ENCODE assay signal across 8 cellular contexts in genomic region chr10:3784510-3785250, GRCh38. TPM values are rescaled to one million over a fixed set of nuclear protein-coding genes. Genes with fewer than 3 reads are reported as not detected.
DNase-seq lines count a peak whose midpoint lies in the region; ATAC-seq and TF ChIP-seq lines count a peak whose summit lies in the region.

KLF6 (minus strand) TSS chr10:3785209; CDS start chr10:3785014, 195 bp downstream.

- H3K27me3 ChIP-seq in fibroblast of lung (ENCODE audit: control insufficient read depth, insufficient read depth, low read length) = no peaks in the 10 kb centered on the region
- no peaks in the 10 kb centered on the region for H3K27me3 ChIP-seq in naive thymus-derived CD4-positive, alpha-beta T cell (ENCODE audit: control insufficient read depth in 2 of 2, insufficient read depth in 2 of 2, low read length in 2 of 2)

- peaks cover 0 to 14% (median 2%) of the 10 kb centered on the region in 11 donors for H3K9me3 Mint-ChIP-seq in naive thymus-derived CD4-positive, alpha-beta T cell

- peaks cover 57% of the 10 kb centered on the region for H3K79me2 ChIP-seq in fibroblast of lung (ENCODE audit: control insufficient read depth, insufficient read depth, low read length)

- CTCF ChIA-PET in naive thymus-derived CD4-positive, alpha-beta T cell (lab: Charles Lee) = interaction anchor here (0.7 to 1.6 kb wide), 7 partner anchors 11 to 329 kb away, joined by 3 to 5 read pairs (median 4); no protein-coding TSS in a partner anchor

- peaks cover 28 to 58% (median 44%) of the 10 kb centered on the region in 7 donors for H3K4me1 Mint-ChIP-seq in naive thymus-derived CD4-positive, alpha-beta T cell

- peak within 1 kb of the TSS; percentile 98 to 99 (median 99) for H3K27ac Mint-ChIP-seq in naive thymus-derived CD4-positive, alpha-beta T cell

- ATAC-seq in GM18868 (IDR thresholded peaks at IDR 0.05; ENCODE audit: unreplicated experiment) (peak; percentile 0), HG03439 (IDR thresholded peaks at IDR 0.05; ENCODE audit: unreplicated experiment) (peak; percentile 37), HG03108 (IDR thresholded peaks at IDR 0.05; ENCODE audit: unreplicated experiment) (no peak)
- ATAC-seq in naive thymus-derived CD4-positive, alpha-beta T cell = no peak

- POLR2A ChIA-PET in naive thymus-derived CD4-positive, alpha-beta T cell (lab: Charles Lee) = interaction anchor here (0.7 to 6.6 kb wide), 54 partner anchors 8 to 1508 kb away, joined by 3 to 401 read pairs (median 5); partner anchors contain the start of gene PITRM1

- peaks cover 5% of the 10 kb centered on the region for H4K20me1 ChIP-seq in fibroblast of lung (ENCODE audit: control insufficient read depth, extremely low read depth, insufficient read depth, low read length)

- DNase-seq in AG20443 (ENCODE audit: low spot score) (peak; percentile 40), fibroblast of lung (ENCODE audit: low read depth in 2 of 2) (peak in 1 of 2 donors; percentile 43), NCI-H128 (lab: John Stamatoyannopoulos, UW; ENCODE audit: unreplicated experiment) (no peak)
- peak in 4 of 9 donors; percentile 51 to 60 (median 55) for DNase-seq in naive thymus-derived CD4-positive, alpha-beta T cell

- H3K9me3 ChIP-seq in fibroblast of lung (ENCODE audit: control insufficient read depth, insufficient read depth, low read depth, low read length) = no peaks in the 10 kb centered on the region
- no peaks in the 10 kb centered on the region for H3K9me3 ChIP-seq in naive thymus-derived CD4-positive, alpha-beta T cell (ENCODE audit: control insufficient read depth in 2 of 3, low read length in 3 of 3)

- peak within 1 kb of the TSS; percentile 100 for H3K4me3 ChIP-seq in WI38 (ENCODE audit: low read depth, low read length)
- H3K4me3 ChIP-seq in fibroblast of lung (replicated peaks in 1 of 4; ENCODE audit: control extremely low read depth in 1 of 4, insufficient read depth in 1 of 4, low read depth in 3 of 4, low read length in 4 of 4) = peak within 1 kb of the TSS; percentile 86 to 99 (median 98)
- H3K4me3 ChIP-seq in naive thymus-derived CD4-positive, alpha-beta T cell (ENCODE audit: low read length) = peak within 1 kb of the TSS; percentile 92

- peak within 1 kb of the TSS; percentile 98 for H3K4me2 ChIP-seq in fibroblast of lung (ENCODE audit: extremely low read depth, insufficient read depth, low read length)

- peaks cover 18 to 49% (median 21%) of the 10 kb centered on the region in 5 donors for H3K36me3 Mint-ChIP-seq in naive thymus-derived CD4-positive, alpha-beta T cell

- H2AFZ ChIP-seq in fibroblast of lung (ENCODE audit: low read length) = no peak within 1 kb of the TSS

- TF ChIP-seq CTCF in WI38 (IDR thresholded peaks at IDR 0.05; ENCODE audit: low read depth, low read length) (no peak), fibroblast of lung (conservative IDR thresholded peaks at IDR 0.05 in 1 of 2, IDR thresholded peaks at IDR 0.05 in 1 of 2; ENCODE audit: low read depth in 1 of 2, low read length in 2 of 2) (no peak)

- H3K9ac ChIP-seq in fibroblast of lung (ENCODE audit: insufficient read depth, low read length) = peak within 1 kb of the TSS; percentile 99

- H3K4me1 ChIP-seq in fibroblast of lung (ENCODE audit: control insufficient read depth, extremely low read depth, insufficient read depth, low read length) = peaks cover 7% of the 10 kb centered on the region
- H3K4me1 ChIP-seq in naive thymus-derived CD4-positive, alpha-beta T cell (ENCODE audit: control insufficient read depth in 2 of 2, insufficient read depth in 2 of 2, low read length in 2 of 2) = peaks cover 28 to 37% of the 10 kb centered on the region in 2 donors

- peak within 1 kb of the TSS; percentile 86 to 99 (median 96) for H3K4me3 Mint-ChIP-seq in naive thymus-derived CD4-positive, alpha-beta T cell

- peaks cover 24% of the 10 kb centered on the region for H3K36me3 ChIP-seq in fibroblast of lung (ENCODE audit: control insufficient read depth, insufficient read depth, low read length)
- H3K36me3 ChIP-seq in naive thymus-derived CD4-positive, alpha-beta T cell (ENCODE audit: control insufficient read depth in 2 of 3, insufficient read depth in 3 of 3, low read length in 3 of 3) = peaks cover under 1 to 33% (median 24%) of the 10 kb centered on the region in 3 experiments

- H3K27ac ChIP-seq in fibroblast of lung (ENCODE audit: insufficient read depth, low read length) = peak within 1 kb of the TSS; percentile 99
- H3K27ac ChIP-seq in naive thymus-derived CD4-positive, alpha-beta T cell (ENCODE audit: low read depth, low read length) = peak within 1 kb of the TSS; percentile 99

- peaks cover 0 to 12% (median 0%) of the 10 kb centered on the region in 5 donors for H3K27me3 Mint-ChIP-seq in naive thymus-derived CD4-positive, alpha-beta T cell

- intact Hi-C loops in naive thymus-derived CD4-positive, alpha-beta T cell (cut with micrococcal nuclease) = loop anchor here (1.0 to 10.0 kb wide), 12 partner anchors 20 to 870 kb away; no protein-coding TSS in a partner anchor

RNA-seq across cellular contexts. Expression of gene KLF6, which starts in this region (rescaled TPM):
- 39.0 and 96.1 TPM in 2 replicates for total RNA-seq in fibroblast of lung
- polyA plus RNA-seq in fibroblast of lung = 105 and 140 TPM in 2 replicates
- polyA plus RNA-seq in fibroblast of lung (2012) = 81.6 and 107 TPM in 2 replicates
- polyA minus RNA-seq in fibroblast of lung (ENCODE audit: low replicate concordance) = 181 and 546 TPM in 2 replicates
- total RNA-seq in naive thymus-derived CD4-positive, alpha-beta T cell = 1,000 to 10,000 TPM in 1 of 5 experiments, 100 to 1,000 TPM in 4; 142 to 1,870 (median 168) TPM
- 100 to 1,000 TPM; 153 to 190 TPM for polyA plus RNA-seq in naive thymus-derived CD4-positive, alpha-beta T cell

Comparison
In these comparisons a context has a peak if more than half of its experiments do, and no peak if none do; other contexts are left out.
1. ATAC-seq: peak in GM18868 (single experiment) and HG03439 (single experiment); none in naive thymus-derived CD4-positive, alpha-beta T cell (single experiment) and HG03108 (single experiment).
2. Peak in every context shown above with its lines, with median percentiles within 50 percentile points of each other: H3K4me3 ChIP-seq.